8 cellular contexts compared by ENCODE assay signal in genomic region chr18:77054606-77055428, GRCh38.
DNase-seq lines count a peak whose midpoint lies in the region; TF ChIP-seq lines count a peak whose summit lies in the region.

No MANE protein-coding gene starts in this region.

- peak overlapping the region; percentile 16; the same call in 1 of the 2 replicates for H3K4me3 ChIP-seq in GM06990 (replicated peaks; ENCODE audit: low read depth, low read length)
- peak overlapping the region; percentile 61 for H3K4me3 ChIP-seq in Loucy (ENCODE audit: low read length, poor library complexity, severe bottlenecking)
- H3K4me3 ChIP-seq in hepatocyte: no peak overlapping the region
- no peak overlapping the region for H3K4me3 ChIP-seq in skeletal muscle cell (ENCODE audit: low read depth, low read length)

- H3K79me2 ChIP-seq in Loucy (ENCODE audit: insufficient read depth, low read length) (peaks cover 24% of the 10 kb centered on the region; the same call in 1 of the 2 replicates), hepatocyte (peaks cover 4% of the 10 kb centered on the region)

- 33% methylated on average over 15 of the region's 15 CpGs for WGBS in hepatocyte (ENCODE audit: low lambda C conversion rate, missing lambda C conversion rate)

- TF ChIP-seq CTCF in GM06990 (IDR thresholded peaks at IDR 0.05; ENCODE audit: insufficient read depth, low read length, poor library complexity, severe bottlenecking) (peak; percentile 80), Loucy (conservative IDR thresholded peaks at IDR 0.05; ENCODE audit: low read length) (peak; percentile 89), hepatocyte (IDR thresholded peaks at IDR 0.05; ENCODE audit: poor library complexity) (peak; percentile 79)

- peak overlapping the region; percentile 89 for H3K9ac ChIP-seq in Loucy (ENCODE audit: low read depth, low read length, poor library complexity, severe bottlenecking)

- H3F3A ChIP-seq in Loucy (ENCODE audit: low read depth): peaks cover 5% of the 10 kb centered on the region

- H3K4me2 ChIP-seq in Loucy (ENCODE audit: low read depth, low read length, poor library complexity, severe bottlenecking) (peak overlapping the region; percentile 72), hepatocyte (peak overlapping the region; percentile 63)

- DNase-seq in GM06990 (ENCODE audit: extremely low read depth, insufficient read length) (peak; percentile 81), GOT3 (lab: John Stamatoyannopoulos, UW) (peak; percentile 4), T-helper 1 cell (peak; percentile 54 to 99 (median 67)), hepatocyte (ENCODE audit: low spot score) (peak; percentile 94), skeletal muscle cell (ENCODE audit: low read depth) (peak; percentile 79), LoVo (ENCODE audit: low spot score) (no peak)

- H4K20me1 ChIP-seq in Loucy (ENCODE audit: insufficient read depth, low read length, poor library complexity, severe bottlenecking): no peaks in the 10 kb centered on the region
- H4K20me1 ChIP-seq in hepatocyte (ENCODE audit: insufficient read depth, poor library complexity, severe bottlenecking): no peaks in the 10 kb centered on the region

- H3K4me1 ChIP-seq in Loucy (ENCODE audit: insufficient read depth, low read length, poor library complexity, severe bottlenecking) (peaks cover 65% of the 10 kb centered on the region), hepatocyte (ENCODE audit: insufficient read depth) (peaks cover 31% of the 10 kb centered on the region)

- H3K9me2 ChIP-seq in Loucy (replicated peaks; ENCODE audit: low read depth, low read length) (no peaks in the 10 kb centered on the region), hepatocyte (replicated peaks; ENCODE audit: insufficient read depth) (no peaks in the 10 kb centered on the region)

- no peaks in the 10 kb centered on the region for H3K9me3 ChIP-seq in Loucy (ENCODE audit: insufficient read depth, low read depth, low read length)
- H3K9me3 ChIP-seq in hepatocyte (ENCODE audit: low read depth): no peaks in the 10 kb centered on the region

- H3K27ac ChIP-seq in angular gyrus (ENCODE audit: low read depth, low read length) (peak overlapping the region; percentile 96), hepatocyte (peak overlapping the region; percentile 94)

- H3K27me3 ChIP-seq in GM06990 (replicated peaks; ENCODE audit: control insufficient read depth, insufficient read depth, low read length) (no peaks in the 10 kb centered on the region), Loucy (ENCODE audit: insufficient read depth, low read length, poor library complexity, severe bottlenecking) (no peaks in the 10 kb centered on the region), hepatocyte (no peaks in the 10 kb centered on the region)

- peak overlapping the region; percentile 3; the same call in 1 of the 2 replicates for H2AFZ ChIP-seq in Loucy (ENCODE audit: low read length)
- H2AFZ ChIP-seq in hepatocyte: no peak overlapping the region

- H3K36me3 ChIP-seq in GM06990 (ENCODE audit: control insufficient read depth, insufficient read depth, low read length) (peaks cover 11% of the 10 kb centered on the region), Loucy (ENCODE audit: insufficient read depth, low read length) (no peaks in the 10 kb centered on the region), hepatocyte (replicated peaks; ENCODE audit: insufficient read depth, low read depth) (no peaks in the 10 kb centered on the region)

Comparison
In these comparisons a context has a peak if more than half of its experiments do, and no peak if none do; other contexts are left out.
1. H3K4me3 ChIP-seq: peak in GM06990 (single experiment) and Loucy (single experiment); none in hepatocyte (single experiment) and skeletal muscle cell (single experiment).
2. Peak in every context shown above with its lines, with median percentiles within 50 percentile points of each other: CTCF ChIP-seq.